ENCODE assay signal across 16 cellular contexts in the genomic region with DNA sequence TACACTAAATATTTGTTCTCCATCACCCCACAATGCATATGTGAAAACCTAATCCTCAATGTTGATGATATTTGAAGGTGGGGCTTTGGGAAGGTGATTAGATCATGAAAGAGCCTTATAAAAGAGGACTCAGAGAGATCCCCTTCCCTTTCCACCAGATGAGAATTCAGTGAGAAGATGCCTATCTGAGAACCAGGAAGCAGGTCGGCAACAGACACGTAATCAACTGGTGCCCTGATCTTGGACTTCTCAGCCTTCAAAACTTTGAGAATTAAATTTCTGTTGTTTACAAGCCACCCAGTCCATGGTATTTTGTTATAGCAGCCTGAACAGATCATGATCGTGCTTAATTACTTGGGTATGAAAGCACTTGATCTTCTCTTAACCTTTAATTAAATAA.
DNase-seq lines count a peak whose midpoint lies in the region; ATAC-seq, FAIRE-seq and TF ChIP-seq lines count a peak whose summit lies in the region.
"Had no signal": no experiment of that assay in that cellular context is flagged by ENCODE, and none has a peak within 500 bp of the region (broad histone marks: within the 10 kb centered on the region; RNA-seq: fewer than 3 reads in every experiment).

No MANE protein-coding gene starts in this region.

- H3K9me3 Mint-ChIP-seq in GM23338: no peaks in the 10 kb centered on the region

- H3K9me3 ChIP-seq in K562 (replicated peaks; ENCODE audit: control insufficient read depth, insufficient read depth, low read depth, low read length) (no peaks in the 10 kb centered on the region), WERI-Rb-1 (ENCODE audit: severe bottlenecking) (no peaks in the 10 kb centered on the region), breast epithelium (no peaks in the 10 kb centered on the region)
- H3K9me3 ChIP-seq: HAP-1 had no signal

- H3K9me2 ChIP-seq in GM23338 (ENCODE audit: insufficient read depth): no peaks in the 10 kb centered on the region

- TF ChIP-seq CTCF in GM23338 (conservative IDR thresholded peaks at IDR 0.05; ENCODE audit: low read depth in 2 of 2): no peak
- TF ChIP-seq CTCF in K562 (IDR thresholded peaks at IDR 0.05 in 2 of 3, conservative IDR thresholded peaks at IDR 0.05 in 1 of 3; ENCODE audit: insufficient read depth in 2 of 3, low read depth in 1 of 3, low read length in 3 of 3): no peak
- no peak for TF ChIP-seq CTCF in WERI-Rb-1 (IDR thresholded peaks at IDR 0.05; ENCODE audit: low read depth, low read length)
- no peak for TF ChIP-seq CTCF in breast epithelium (IDR thresholded peaks at IDR 0.05)

- H3K36me3 Mint-ChIP-seq in GM23338 (ENCODE audit: low read depth): peaks cover 20% of the 10 kb centered on the region; the same call in 2 of the 3 replicates
- H3K36me3 Mint-ChIP-seq: CD4-positive, alpha-beta memory T cell had no signal

- no peak overlapping the region for H2AFZ ChIP-seq in GM23338
- H2AFZ ChIP-seq in K562 (ENCODE audit: low read depth, low read length): peak overlapping the region; percentile 5; the same call in 1 of the 2 replicates

- FAIRE-seq in K562 (lab: Jason Lieb, UNC) (no peak), H54 (lab: Jason Lieb, UNC) (no peak)
- FAIRE-seq: GM12892, H1 had no signal

- no peaks in the 10 kb centered on the region for H3K27me3 Mint-ChIP-seq in GM23338 (ENCODE audit: insufficient read depth, low read depth, poor library complexity)
- H3K27me3 Mint-ChIP-seq: CD4-positive, alpha-beta memory T cell had no signal

- POLR2A ChIA-PET in K562 (lab: Yijun Ruan, JAX): no interaction called here

- no TSS peak for BruUV-seq in K562 (replicated peaks; lab: Mats Ljungman, UMichigan)

- TF ChIP-seq EP300 in K562 (IDR thresholded peaks at IDR 0.05; ENCODE audit: low read length): no peak

- no peaks in the 10 kb centered on the region for H3K9me1 ChIP-seq in K562 (ENCODE audit: control insufficient read depth, insufficient read depth, low read length)

- H3K9ac ChIP-seq in K562 (ENCODE audit: insufficient read depth in 1 of 2, low read depth in 2 of 2, low read length in 2 of 2): no peak overlapping the region

- H3K4me1 ChIP-seq in GM23338 (ENCODE audit: insufficient read depth) (no peaks in the 10 kb centered on the region), K562 (replicated peaks in 1 of 2; ENCODE audit: control insufficient read depth in 2 of 2, insufficient read depth in 2 of 2, low read length in 2 of 2) (no peaks in the 10 kb centered on the region), breast epithelium (no peaks in the 10 kb centered on the region)
- H3K4me1 ChIP-seq: HAP-1 had no signal

- TF ChIP-seq POLR2A in K562 (conservative IDR thresholded peaks at IDR 0.05) (no peak), H54 (IDR thresholded peaks at IDR 0.05; ENCODE audit: low read depth, low read length) (no peak), breast epithelium (IDR thresholded peaks at IDR 0.05) (no peak)

- no peaks in the 10 kb centered on the region for H4K20me1 ChIP-seq in GM23338 (replicated peaks; ENCODE audit: insufficient read depth)
- H4K20me1 ChIP-seq in K562 (replicated peaks; ENCODE audit: control insufficient read depth, insufficient read depth, low read length): no peaks in the 10 kb centered on the region

- H3K36me3 ChIP-seq in GM23338 (ENCODE audit: insufficient read depth) (no peaks in the 10 kb centered on the region), K562 (ENCODE audit: control insufficient read depth, insufficient read depth, low read length) (no peaks in the 10 kb centered on the region), WERI-Rb-1 (peaks cover 47% of the 10 kb centered on the region), breast epithelium (no peaks in the 10 kb centered on the region)
- H3K36me3 ChIP-seq: HAP-1 had no signal

- H3K27me3 ChIP-seq in GM23338 (ENCODE audit: insufficient read depth) (no peaks in the 10 kb centered on the region), K562 (ENCODE audit: control insufficient read depth in 2 of 2, insufficient read depth in 2 of 2, low read length in 2 of 2) (no peaks in the 10 kb centered on the region), WERI-Rb-1 (ENCODE audit: insufficient read depth, low read depth, severe bottlenecking) (no peaks in the 10 kb centered on the region), breast epithelium (no peaks in the 10 kb centered on the region)

- CTCF ChIA-PET in K562 (lab: Yijun Ruan, JAX; ENCODE audit: low intra/inter-chr PET ratio): no interaction called here

- in situ Hi-C loops in K562 (cut with MboI): no loop called here

- H3K4me2 ChIP-seq in GM23338 (no peak overlapping the region), K562 (ENCODE audit: insufficient read depth, low read length) (no peak overlapping the region)

- H3F3A ChIP-seq in GM23338 (replicated peaks; ENCODE audit: low read depth): no peaks in the 10 kb centered on the region

- H3K4me3 ChIP-seq in GM23338 (no peak overlapping the region), K562 (no peak overlapping the region), WERI-Rb-1 (ENCODE audit: low read depth, low read length) (no peak overlapping the region), breast epithelium (no peak overlapping the region)
- H3K4me3 ChIP-seq: HAP-1 had no signal

- H3K27ac ChIP-seq in GM23338 (ENCODE audit: low read depth): no peak overlapping the region
- H3K27ac ChIP-seq in K562 (ENCODE audit: extremely low read depth, low read depth, low read length): no peak overlapping the region
- no peak overlapping the region for H3K27ac ChIP-seq in WERI-Rb-1
- no peak overlapping the region for H3K27ac ChIP-seq in breast epithelium

- WGBS in K562 (ENCODE audit: insufficient coverage, low coverage, missing lambda C conversion rate): 9% methylated on average over 3 of the region's 3 CpGs

- H3K4me3 Mint-ChIP-seq in GM23338: no peak overlapping the region
- H3K4me3 Mint-ChIP-seq: CD4-positive, alpha-beta memory T cell had no signal

- no peak for TF ChIP-seq RAD21 in K562 (CRISPR knock-in tag; conservative IDR thresholded peaks at IDR 0.05 in 1 of 2, IDR thresholded peaks at IDR 0.05 in 1 of 2)

- intact Hi-C loops in K562 (cut with micrococcal nuclease): no loop called here
- intact Hi-C loops in breast epithelium (cut with DNase I; ENCODE audit: low total_unique reads): no loop called here

- no peaks in the 10 kb centered on the region for H3K79me2 ChIP-seq in GM23338 (replicated peaks; ENCODE audit: insufficient read depth)
- no peaks in the 10 kb centered on the region for H3K79me2 ChIP-seq in K562 (ENCODE audit: control insufficient read depth, insufficient read depth, low read length)

- H3K27ac Mint-ChIP-seq in GM23338: peak overlapping the region; percentile 61; the same call in 1 of the 2 replicates
- H3K27ac Mint-ChIP-seq: CD4-positive, alpha-beta memory T cell had no signal

- H3K4me1 Mint-ChIP-seq in GM23338: no peaks in the 10 kb centered on the region
- H3K4me1 Mint-ChIP-seq: CD4-positive, alpha-beta memory T cell had no signal

- DNase-seq in GM23338 (ENCODE audit: low spot score): no peak
- DNase-seq in HT-29 (ENCODE audit: low spot score): peak; percentile 71
- no peak for DNase-seq in K562 (ENCODE audit: extremely low read depth in 1 of 4, low spot score in 3 of 4)
- no peak for DNase-seq in WERI-Rb-1
- DNase-seq in H54 (ENCODE audit: insufficient read length, low spot score): no peak
- DNase-seq in breast epithelium (ENCODE audit: low spot score in 2 of 2): no peak
- DNase-seq: C1 segment of cervical spinal cord; Calu3; CD4-positive, alpha-beta memory T cell; COR-L47; DMS53; DMS79 treated with DMSO at 0.1 percent for 48 hours; GF-D8 had no signal

- ATAC-seq in GM23338 (no peak), K562 (no peak)

TF ChIP-seq in GM23338, 12 proteins besides CTCF, POLR2A, EP300 and RAD21 (continues in another document):
- TF ChIP-seq EZH2phosphoT487 (IDR thresholded peaks at IDR 0.05; ENCODE audit: unreplicated experiment) (no peak), STAT1 (IDR thresholded peaks at IDR 0.05; ENCODE audit: unreplicated experiment) (no peak), EZH2 (IDR thresholded peaks at IDR 0.05; ENCODE audit: low read depth, unreplicated experiment) (no peak), POLR2AphosphoS5 (IDR thresholded peaks at IDR 0.05; ENCODE audit: low read depth) (no peak), JUNB (IDR thresholded peaks at IDR 0.05; ENCODE audit: unreplicated experiment) (no peak)

TF ChIP-seq in K562, 482 proteins besides CTCF, POLR2A, EP300 and RAD21:
- no peak for TF ChIP-seq SMARCA4 (IDR thresholded peaks at IDR 0.05)
- TF ChIP-seq RBM22 (IDR thresholded peaks at IDR 0.05; ENCODE audit: low read depth, low read length, poor library complexity, severe bottlenecking): no peak
- no peak for TF ChIP-seq KLF6 (CRISPR knock-in tag; IDR thresholded peaks at IDR 0.05; ENCODE audit: borderline replicate concordance)
- TF ChIP-seq CEBPB (tag; IDR thresholded peaks at IDR 0.05): no peak
- TF ChIP-seq ELF4 (CRISPR knock-in tag; IDR thresholded peaks at IDR 0.05): no peak
- no peak for TF ChIP-seq RBM34 (IDR thresholded peaks at IDR 0.05; ENCODE audit: borderline replicate concordance, insufficient read depth, low read length)
- no peak for TF ChIP-seq FUS (optimal IDR thresholded peaks at IDR 0.05; ENCODE audit: low read depth, low read length)
- no peak for TF ChIP-seq SMAD1 (IDR thresholded peaks at IDR 0.05; ENCODE audit: low read depth, low read length, partially characterized antibody)
